Comparison of ENCODE assay signal across 16 cellular contexts in the genomic region with DNA sequence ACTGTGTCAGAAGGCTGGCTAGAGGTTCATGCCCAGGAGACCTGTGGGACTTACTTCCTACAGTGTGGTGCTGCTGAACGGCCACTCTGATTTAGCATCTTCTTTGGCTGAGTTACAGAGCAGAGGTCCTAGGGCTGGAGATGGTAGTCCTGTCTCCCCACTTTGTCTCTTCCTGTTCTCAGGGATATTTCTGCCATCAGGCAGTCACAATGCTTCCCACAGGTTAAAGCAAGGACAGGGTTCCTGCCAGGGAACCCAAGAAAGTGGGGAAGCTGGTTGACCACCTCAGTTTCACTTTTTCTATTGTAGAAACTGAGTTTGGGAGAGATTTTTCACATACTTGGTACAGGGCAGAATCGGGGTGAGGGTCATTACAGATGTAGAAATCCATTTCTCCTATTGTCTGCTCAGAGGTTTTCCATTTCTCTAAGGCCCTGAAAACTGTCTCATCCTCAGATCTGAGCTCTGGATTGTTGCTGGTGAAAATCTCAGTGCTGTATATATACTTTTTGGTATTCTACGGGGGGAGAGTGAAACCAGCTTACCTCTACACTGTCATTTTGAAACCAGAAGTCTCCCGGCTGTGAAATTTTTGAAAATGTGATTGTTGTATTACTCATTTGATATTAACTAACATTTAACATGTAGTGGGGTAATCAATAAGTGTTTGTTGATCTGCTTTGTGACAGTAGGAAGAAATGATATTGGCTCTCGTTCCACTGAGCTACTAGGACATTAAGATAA. TPM values are rescaled to one million over a fixed set of nuclear protein-coding genes. Genes with fewer than 3 reads are reported as not detected.
A peak's percentile ranks its signal among the peaks of the same experiment; 100 is the strongest.
DNase-seq lines count a peak whose midpoint lies in the region; ATAC-seq and TF ChIP-seq lines count a peak whose summit lies in the region.
"Had no signal": no experiment of that assay in that cellular context is flagged by ENCODE, and none has a peak within 500 bp of the region (broad histone marks: within the 10 kb centered on the region; RNA-seq: fewer than 3 reads in every experiment).

No MANE protein-coding gene starts in this region.

- peaks cover 23% of the 10 kb centered on the region for H3K9me3 Mint-ChIP-seq in mesothelial cell of epicardium

- DNase-seq in mesothelial cell of epicardium (ENCODE audit: low spot score in 2 of 2, unreplicated experiment in 2 of 2), result no peak
- no peak for DNase-seq in NCI-H1105 (lab: John Stamatoyannopoulos, UW)
- no peak for DNase-seq in C1 segment of cervical spinal cord (lab: John Stamatoyannopoulos, UW)
- DNase-seq in substantia nigra (lab: John Stamatoyannopoulos, UW), result no peak
- DNase-seq: activated effector memory CD4-positive, alpha-beta T cell treated with Interleukin-2 at 50 U/mL for 16 hours; caudate nucleus; islet precursor cell; naive B cell; NCI-H2081 treated with DMSO at 0.1 percent for 48 hours; spleen; T1000 had no signal

- H3K4me1 Mint-ChIP-seq in mesothelial cell of epicardium, result no peaks in the 10 kb centered on the region

- peaks cover 7% of the 10 kb centered on the region for H3K27me3 Mint-ChIP-seq in mesothelial cell of epicardium (ENCODE audit: low read depth)

- H3K4me3 Mint-ChIP-seq in mesothelial cell of epicardium, result no peak overlapping the region
- H3K4me3 Mint-ChIP-seq: naive B cell had no signal

- H3K27ac Mint-ChIP-seq in mesothelial cell of epicardium, result no peak overlapping the region

- H3K36me3 Mint-ChIP-seq in mesothelial cell of epicardium, result peaks cover 2% of the 10 kb centered on the region
- H3K36me3 Mint-ChIP-seq: naive B cell had no signal

- no peak for TF ChIP-seq CTCF in mesothelial cell of epicardium (IDR thresholded peaks at IDR 0.05; ENCODE audit: unreplicated experiment)

- H3K27ac ChIP-seq in substantia nigra (ENCODE audit: low read depth, low read length, poor library complexity, severe bottlenecking), result no peak overlapping the region
- H3K27ac ChIP-seq: spleen had no signal

- ATAC-seq in GM18508 (IDR thresholded peaks at IDR 0.05; ENCODE audit: insufficient read depth, unreplicated experiment), result peak; percentile 87
- ATAC-seq in GM19438 (IDR thresholded peaks at IDR 0.05; ENCODE audit: low read depth, unreplicated experiment), result peak; percentile 78
- peak; percentile 91 for ATAC-seq in HG02870 (IDR thresholded peaks at IDR 0.05; ENCODE audit: unreplicated experiment)
- peak; percentile 87 for ATAC-seq in HG03521 (IDR thresholded peaks at IDR 0.05; ENCODE audit: unreplicated experiment)
- ATAC-seq: Panc1 had no signal

RNA-seq across cellular contexts. Expression of gene MEP1B, which starts 37.0 kb away (rescaled TPM):
- 0.18 TPM in 1 of 3 replicates, not detected in the others for total RNA-seq in mesothelial cell of epicardium
